ENCODE assay signal across 16 cellular contexts in genomic region chr2:97360202-97360601, GRCh38.
A peak's percentile ranks its signal among the peaks of the same experiment; 100 is the strongest.
DNase-seq lines count a peak whose midpoint lies in the region; ATAC-seq and TF ChIP-seq lines count a peak whose summit lies in the region.
"Had no signal": no experiment of that assay in that cellular context is flagged by ENCODE, and none has a peak within 500 bp of the region (broad histone marks: within the 10 kb centered on the region; RNA-seq: fewer than 3 reads in every experiment).

No MANE protein-coding gene starts in this region.

- H3K9me3 Mint-ChIP-seq in WTC11 (peaks cover 20% of the 10 kb centered on the region), type B pancreatic cell (no peaks in the 10 kb centered on the region)

- H3K27me3 Mint-ChIP-seq in WTC11 (ENCODE audit: low read depth) (peaks cover 16% of the 10 kb centered on the region; the same call in 1 of the 2 replicates), type B pancreatic cell (peaks cover 11% of the 10 kb centered on the region)

- H3K36me3 ChIP-seq in H7 (replicated peaks; ENCODE audit: control insufficient read depth, insufficient read depth, low read length): no peaks in the 10 kb centered on the region

- TF ChIP-seq CTCF in WTC11 (IDR thresholded peaks at IDR 0.05): no peak
- TF ChIP-seq CTCF in type B pancreatic cell (conservative IDR thresholded peaks at IDR 0.05): no peak

- H3K4me3 ChIP-seq in H7 (ENCODE audit: insufficient read depth, low read depth, low read length): no peak overlapping the region
- H3K4me3 ChIP-seq: GM23248 had no signal

- POLR2A ChIA-PET in WTC11 (lab: Charles Lee): no interaction called here

- CTCF ChIA-PET in WTC11 (lab: Charles Lee): interaction anchor here (0.9 kb wide), 1 partner anchor 12 kb away, joined by 3 read pairs; no protein-coding TSS in a partner anchor

- DNase-seq in H7: peak; percentile 19
- peak; percentile 29 for DNase-seq in WTC11 (ENCODE audit: low spot score)
- peak; percentile 15 for DNase-seq in left kidney (ENCODE audit: low read depth, low spot score)
- peak; percentile 34 for DNase-seq in type B pancreatic cell (ENCODE audit: extremely low spot score, unreplicated experiment)
- DNase-seq in NCI-H146 (lab: John Stamatoyannopoulos, UW): no peak
- no peak for DNase-seq in NK-92 treated with Interleukin-12 subunit alpha and Interleukin-12 subunit beta, amount 100 ng/mL, for 24 hours (lab: John Stamatoyannopoulos, UW)
- DNase-seq: ACHN, COR-L47, GM23248, KG1, NCI-H1048, NCI-H2081 treated with DMSO at 0.1 percent for 48 hours, NCI-H510A, NCI-H774 had no signal

- peak; percentile 95 for ATAC-seq in WTC11
- no peak for ATAC-seq in HG03097 (IDR thresholded peaks at IDR 0.05; ENCODE audit: low FRiP score, unreplicated experiment)
- ATAC-seq: HepG2 had no signal

- no peak overlapping the region for H3K4me3 Mint-ChIP-seq in WTC11
- H3K4me3 Mint-ChIP-seq in type B pancreatic cell: no peak overlapping the region

- H3K27ac Mint-ChIP-seq in WTC11 (no peak overlapping the region), type B pancreatic cell (no peak overlapping the region)

- H3K36me3 Mint-ChIP-seq in WTC11 (peaks cover 8% of the 10 kb centered on the region), type B pancreatic cell (no peaks in the 10 kb centered on the region)

- H3K4me1 Mint-ChIP-seq in WTC11 (peaks cover 8% of the 10 kb centered on the region), type B pancreatic cell (ENCODE audit: unreplicated experiment) (no peaks in the 10 kb centered on the region)

- no peaks in the 10 kb centered on the region for H3K27me3 ChIP-seq in H7 (ENCODE audit: control insufficient read depth, insufficient read depth, low read length)

TF ChIP-seq in WTC11, 78 proteins besides CTCF, POLR2A, EP300 and RAD21:
- TF ChIP-seq GTF2I (CRISPR knock-in tag; conservative IDR thresholded peaks at IDR 0.05) (no peak), ZBTB21 (CRISPR knock-in tag; IDR thresholded peaks at IDR 0.05; ENCODE audit: borderline replicate concordance) (no peak), OVOL2 (CRISPR knock-in tag; IDR thresholded peaks at IDR 0.05; ENCODE audit: borderline replicate concordance) (no peak), JAZF1 (CRISPR knock-in tag; IDR thresholded peaks at IDR 0.05) (no peak), MXD4 (CRISPR knock-in tag; IDR thresholded peaks at IDR 0.05; ENCODE audit: borderline replicate concordance) (no peak), STAT6 (CRISPR knock-in tag; conservative IDR thresholded peaks at IDR 0.05; ENCODE audit: low read depth) (no peak), FOXP1 (CRISPR knock-in tag; IDR thresholded peaks at IDR 0.05; ENCODE audit: borderline replicate concordance) (no peak), ZNF232 (CRISPR knock-in tag; IDR thresholded peaks at IDR 0.05) (no peak), ZNF671 (CRISPR knock-in tag; IDR thresholded peaks at IDR 0.05) (no peak), E2F1 (CRISPR knock-in tag; IDR thresholded peaks at IDR 0.05) (no peak), RELA (CRISPR knock-in tag; IDR thresholded peaks at IDR 0.05; ENCODE audit: borderline replicate concordance) (no peak), RORB (CRISPR knock-in tag; IDR thresholded peaks at IDR 0.05) (no peak), SP1 (CRISPR knock-in tag; conservative IDR thresholded peaks at IDR 0.05) (no peak), NR1H2 (CRISPR knock-in tag; IDR thresholded peaks at IDR 0.05) (no peak), CREM (CRISPR knock-in tag; IDR thresholded peaks at IDR 0.05) (no peak), ATF1 (CRISPR knock-in tag; IDR thresholded peaks at IDR 0.05) (no peak)
- TF ChIP-seq, protein P1, sequence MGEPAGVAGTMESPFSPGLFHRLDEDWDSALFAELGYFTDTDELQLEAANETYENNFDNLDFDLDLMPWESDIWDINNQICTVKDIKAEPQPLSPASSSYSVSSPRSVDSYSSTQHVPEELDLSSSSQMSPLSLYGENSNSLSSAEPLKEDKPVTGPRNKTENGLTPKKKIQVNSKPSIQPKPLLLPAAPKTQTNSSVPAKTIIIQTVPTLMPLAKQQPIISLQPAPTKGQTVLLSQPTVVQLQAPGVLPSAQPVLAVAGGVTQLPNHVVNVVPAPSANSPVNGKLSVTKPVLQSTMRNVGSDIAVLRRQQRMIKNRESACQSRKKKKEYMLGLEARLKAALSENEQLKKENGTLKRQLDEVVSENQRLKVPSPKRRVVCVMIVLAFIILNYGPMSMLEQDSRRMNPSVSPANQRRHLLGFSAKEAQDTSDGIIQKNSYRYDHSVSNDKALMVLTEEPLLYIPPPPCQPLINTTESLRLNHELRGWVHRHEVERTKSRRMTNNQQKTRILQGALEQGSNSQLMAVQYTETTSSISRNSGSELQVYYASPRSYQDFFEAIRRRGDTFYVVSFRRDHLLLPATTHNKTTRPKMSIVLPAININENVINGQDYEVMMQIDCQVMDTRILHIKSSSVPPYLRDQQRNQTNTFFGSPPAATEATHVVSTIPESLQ (CRISPR knock-in tag; IDR thresholded peaks at IDR 0.05): no peak
- TF ChIP-seq, protein P2, sequence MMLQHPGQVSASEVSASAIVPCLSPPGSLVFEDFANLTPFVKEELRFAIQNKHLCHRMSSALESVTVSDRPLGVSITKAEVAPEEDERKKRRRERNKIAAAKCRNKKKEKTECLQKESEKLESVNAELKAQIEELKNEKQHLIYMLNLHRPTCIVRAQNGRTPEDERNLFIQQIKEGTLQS (CRISPR knock-in tag; conservative IDR thresholded peaks at IDR 0.05): no peak
- TF ChIP-seq, protein P3, sequence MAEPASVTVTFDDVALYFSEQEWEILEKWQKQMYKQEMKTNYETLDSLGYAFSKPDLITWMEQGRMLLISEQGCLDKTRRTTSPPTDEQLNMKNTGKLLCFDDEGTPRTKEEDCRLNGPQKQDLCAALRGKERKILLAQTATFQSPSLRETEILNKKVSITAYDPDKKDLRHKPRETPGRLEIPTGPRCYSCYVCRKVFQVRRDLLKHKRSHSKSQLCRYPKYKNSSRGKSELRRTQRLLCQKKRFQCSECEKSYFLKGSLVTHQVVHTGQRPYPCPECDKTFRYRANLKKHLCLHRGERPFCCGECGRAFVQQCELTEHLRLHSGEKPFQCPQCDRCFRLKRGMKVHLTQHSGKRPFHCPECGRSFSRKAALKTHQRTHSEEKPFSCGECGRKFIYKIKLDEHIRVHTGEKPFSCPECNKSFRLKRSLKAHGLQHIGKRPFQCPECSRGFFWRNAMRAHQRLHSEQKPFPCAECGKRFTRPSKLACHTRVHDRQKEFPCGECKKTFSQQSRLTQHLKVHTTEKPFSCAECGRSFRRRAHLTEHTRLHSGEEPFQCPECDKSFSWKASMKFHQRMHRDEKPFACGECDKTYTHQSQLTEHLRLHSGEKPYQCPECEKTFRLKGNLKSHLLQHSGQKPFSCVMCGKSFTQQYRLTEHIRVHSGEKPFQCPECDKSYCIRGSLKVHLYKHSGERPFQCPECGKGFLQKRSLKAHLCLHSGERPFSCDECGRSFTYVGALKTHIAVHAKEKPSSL (CRISPR knock-in tag; conservative IDR thresholded peaks at IDR 0.05): no peak

Comparison
In these comparisons a context has a peak if more than half of its experiments do, and no peak if none do; other contexts are left out.
1. DNase-seq: peak in H7 (single experiment), WTC11 (single experiment), left kidney (single experiment) and type B pancreatic cell (single experiment); none in NCI-H146 (single experiment) and NK-92 treated with Interleukin-12 subunit alpha and Interleukin-12 subunit beta, amount 100 ng/mL, for 24 hours (single experiment).